In the genomic region with DNA sequence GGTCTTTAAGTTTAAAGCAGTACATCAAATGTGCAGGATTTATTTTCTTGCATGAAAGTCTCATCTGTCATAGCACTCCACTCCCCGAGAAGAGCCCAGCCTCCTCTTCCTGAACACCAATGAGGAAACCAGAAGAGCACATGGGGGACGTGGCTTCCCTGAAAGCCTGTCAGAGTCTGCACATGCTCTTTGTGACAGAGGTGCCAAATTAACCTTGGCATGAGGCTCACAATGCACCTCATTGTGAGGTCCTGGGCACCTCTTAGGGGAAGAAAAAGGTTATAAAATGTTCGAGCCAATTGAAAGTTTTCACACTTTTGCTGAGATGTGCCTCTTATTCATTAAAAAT, we compare ENCODE assay signal across 8 cellular contexts.
DNase-seq lines count a peak whose midpoint lies in the region; ATAC-seq and TF ChIP-seq lines count a peak whose summit lies in the region.

No MANE protein-coding gene starts in this region.

- no peaks in the 10 kb centered on the region for H3K27me3 Mint-ChIP-seq in activated naive CD4-positive, alpha-beta T cell treated with anti-CD3 and anti-CD28 coated beads for 36 hours (ENCODE audit: low read depth)
- H3K27me3 Mint-ChIP-seq in WTC11 (ENCODE audit: low read depth), result no peaks in the 10 kb centered on the region

- no peak for TF ChIP-seq CTCF in WTC11 (IDR thresholded peaks at IDR 0.05)
- no peak for TF ChIP-seq CTCF in cardiac muscle cell (IDR thresholded peaks at IDR 0.05; ENCODE audit: low read depth, low read length)

- intact Hi-C loops in activated naive CD4-positive, alpha-beta T cell treated with anti-CD3 and anti-CD28 coated beads for 36 hours (cut with micrococcal nuclease), result no loop called here

- POLR2A ChIA-PET in WTC11 (lab: Charles Lee), result no interaction called here

- peak overlapping the region; percentile 37 for H3K4me3 Mint-ChIP-seq in activated naive CD4-positive, alpha-beta T cell treated with anti-CD3 and anti-CD28 coated beads for 36 hours
- no peak overlapping the region for H3K4me3 Mint-ChIP-seq in WTC11

- H3K4me1 ChIP-seq in cardiac muscle cell (ENCODE audit: low read depth), result peaks cover 6% of the 10 kb centered on the region

- ATAC-seq in WTC11 (peak; percentile 71), HG03521 (IDR thresholded peaks at IDR 0.05; ENCODE audit: unreplicated experiment) (no peak), HG03045 (IDR thresholded peaks at IDR 0.05; ENCODE audit: unreplicated experiment) (no peak)

- H3K4me1 Mint-ChIP-seq in activated naive CD4-positive, alpha-beta T cell treated with anti-CD3 and anti-CD28 coated beads for 36 hours (ENCODE audit: low read depth), result peaks cover 30% of the 10 kb centered on the region
- peaks cover 15% of the 10 kb centered on the region for H3K4me1 Mint-ChIP-seq in WTC11

- no peaks in the 10 kb centered on the region for H3K9me3 Mint-ChIP-seq in activated naive CD4-positive, alpha-beta T cell treated with anti-CD3 and anti-CD28 coated beads for 36 hours
- peaks cover 9% of the 10 kb centered on the region for H3K9me3 Mint-ChIP-seq in WTC11

- H3K27ac Mint-ChIP-seq in activated naive CD4-positive, alpha-beta T cell treated with anti-CD3 and anti-CD28 coated beads for 36 hours, result no peak overlapping the region
- no peak overlapping the region for H3K27ac Mint-ChIP-seq in WTC11

- no peaks in the 10 kb centered on the region for H3K36me3 ChIP-seq in cardiac muscle cell

- no peak overlapping the region for H3K27ac ChIP-seq in cardiac muscle cell

- CTCF ChIA-PET in activated naive CD4-positive, alpha-beta T cell treated with anti-CD3 and anti-CD28 coated beads for 36 hours (lab: Charles Lee), result interaction anchor here (0.6 kb wide), 1 partner anchor 78 kb away, joined by 3 read pairs; no protein-coding TSS in a partner anchor
- CTCF ChIA-PET in WTC11 (lab: Charles Lee), result no interaction called here

- no peaks in the 10 kb centered on the region for H3K27me3 ChIP-seq in cardiac muscle cell

- H3K36me3 Mint-ChIP-seq in activated naive CD4-positive, alpha-beta T cell treated with anti-CD3 and anti-CD28 coated beads for 36 hours (ENCODE audit: low read depth), result no peaks in the 10 kb centered on the region
- H3K36me3 Mint-ChIP-seq in WTC11, result peaks cover 9% of the 10 kb centered on the region

- peak; percentile 46 for DNase-seq in activated naive CD4-positive, alpha-beta T cell treated with anti-CD3 and anti-CD28 coated beads for 36 hours
- no peak for DNase-seq in activated naive CD4-positive, alpha-beta T cell (lab: John Stamatoyannopoulos, UW)
- DNase-seq in NCI-H2029 (lab: John Stamatoyannopoulos, UW) (peak; percentile 60), WTC11 (ENCODE audit: low spot score) (no peak), cardiac muscle cell (ENCODE audit: low read depth in 1 of 2, low spot score in 1 of 2) (peak; percentile 64 to 76), retina (peak; percentile 59)

- no peaks in the 10 kb centered on the region for H3K9me3 ChIP-seq in cardiac muscle cell (ENCODE audit: low read depth)

- no peak overlapping the region for H3K4me3 ChIP-seq in cardiac muscle cell

TF ChIP-seq in WTC11, 78 proteins besides CTCF, POLR2A, EP300 and RAD21:
- no peak for TF ChIP-seq NFATC4 (CRISPR knock-in tag; IDR thresholded peaks at IDR 0.05)
- no peak for TF ChIP-seq ZBTB21 (CRISPR knock-in tag; IDR thresholded peaks at IDR 0.05; ENCODE audit: borderline replicate concordance)
- TF ChIP-seq, protein P1, sequence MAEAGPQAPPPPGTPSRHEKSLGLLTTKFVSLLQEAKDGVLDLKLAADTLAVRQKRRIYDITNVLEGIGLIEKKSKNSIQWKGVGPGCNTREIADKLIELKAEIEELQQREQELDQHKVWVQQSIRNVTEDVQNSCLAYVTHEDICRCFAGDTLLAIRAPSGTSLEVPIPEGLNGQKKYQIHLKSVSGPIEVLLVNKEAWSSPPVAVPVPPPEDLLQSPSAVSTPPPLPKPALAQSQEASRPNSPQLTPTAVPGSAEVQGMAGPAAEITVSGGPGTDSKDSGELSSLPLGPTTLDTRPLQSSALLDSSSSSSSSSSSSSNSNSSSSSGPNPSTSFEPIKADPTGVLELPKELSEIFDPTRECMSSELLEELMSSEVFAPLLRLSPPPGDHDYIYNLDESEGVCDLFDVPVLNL (CRISPR knock-in tag; IDR thresholded peaks at IDR 0.05; ENCODE audit: borderline replicate concordance, low read depth), result no peak
- TF ChIP-seq, protein P2, sequence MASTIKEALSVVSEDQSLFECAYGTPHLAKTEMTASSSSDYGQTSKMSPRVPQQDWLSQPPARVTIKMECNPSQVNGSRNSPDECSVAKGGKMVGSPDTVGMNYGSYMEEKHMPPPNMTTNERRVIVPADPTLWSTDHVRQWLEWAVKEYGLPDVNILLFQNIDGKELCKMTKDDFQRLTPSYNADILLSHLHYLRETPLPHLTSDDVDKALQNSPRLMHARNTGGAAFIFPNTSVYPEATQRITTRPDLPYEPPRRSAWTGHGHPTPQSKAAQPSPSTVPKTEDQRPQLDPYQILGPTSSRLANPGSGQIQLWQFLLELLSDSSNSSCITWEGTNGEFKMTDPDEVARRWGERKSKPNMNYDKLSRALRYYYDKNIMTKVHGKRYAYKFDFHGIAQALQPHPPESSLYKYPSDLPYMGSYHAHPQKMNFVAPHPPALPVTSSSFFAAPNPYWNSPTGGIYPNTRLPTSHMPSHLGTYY (CRISPR knock-in tag; IDR thresholded peaks at IDR 0.05), result no peak
TF ChIP-seq in WTC11: peak in this region for 0.

Comparison
In these comparisons a context has a peak if more than half of its experiments do, and no peak if none do; other contexts are left out.
1. DNase-seq: peak in activated naive CD4-positive, alpha-beta T cell treated with anti-CD3 and anti-CD28 coated beads for 36 hours (single experiment), NCI-H2029 (single experiment), cardiac muscle cell (2 of 2) and retina (single experiment); none in activated naive CD4-positive, alpha-beta T cell (0 of 4) and WTC11 (single experiment).